Comparison of ENCODE assay signal across 24 cellular contexts in the genomic region with DNA sequence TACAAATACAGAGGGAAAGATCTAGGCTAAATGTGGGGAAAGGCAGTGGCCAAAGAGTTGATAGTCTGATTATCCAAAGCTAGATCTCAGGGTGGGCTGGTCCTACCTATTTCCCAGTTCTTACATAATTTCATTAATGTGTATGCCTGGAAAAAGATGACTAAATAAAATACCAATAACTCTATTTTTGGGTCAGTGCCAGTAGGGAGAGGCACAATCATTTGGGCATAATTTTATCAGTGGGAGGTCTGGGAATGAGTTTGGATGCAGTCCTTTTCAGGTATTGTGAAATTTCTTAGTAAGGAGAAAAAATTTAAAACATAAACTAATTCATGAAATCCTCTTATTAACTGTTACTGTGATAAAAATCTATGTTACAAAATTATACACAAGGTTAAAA. TPM values are rescaled to one million over a fixed set of nuclear protein-coding genes. Genes with fewer than 3 reads are reported as not detected.
DNase-seq lines count a peak whose midpoint lies in the region; ATAC-seq and TF ChIP-seq lines count a peak whose summit lies in the region.
"Had no signal": no experiment of that assay in that cellular context is flagged by ENCODE, and none has a peak within 500 bp of the region (broad histone marks: within the 10 kb centered on the region; RNA-seq: fewer than 3 reads in every experiment).

No MANE protein-coding gene starts in this region.

- H3K27ac ChIP-seq in ACC112 (ENCODE audit: low read depth, low read length): peak overlapping the region; percentile 65
- H3K27ac ChIP-seq: BLaER1 treated with 17β-estradiol and CSF1 and Interleukin-3, amounts not matched to agents 10 nM and 100 nM; PC-9; SJCRH30 had no signal

- no peak for TF ChIP-seq CTCF in fibroblast of villous mesenchyme (IDR thresholded peaks at IDR 0.05; ENCODE audit: insufficient read depth, low read depth, low read length)

- no peaks in the 10 kb centered on the region for H3K27me3 ChIP-seq in ACC112 (ENCODE audit: insufficient read depth, low read length)
- H3K27me3 ChIP-seq: BLaER1 treated with 17β-estradiol and CSF1 and Interleukin-3, amounts not matched to agents 10 nM and 100 nM; SJCRH30 had no signal

- H3K4me1 Mint-ChIP-seq in activated T-helper 17 cell treated with anti-CD3 and anti-CD28 coated beads, Interleukin-2, amount 50 U/mL, for 72 hours: no peaks in the 10 kb centered on the region
- H3K4me1 Mint-ChIP-seq: GM23338, H9 had no signal

- DNase-seq in EL (peak; percentile 28), amniotic epithelial cell (ENCODE audit: low read depth) (peak; percentile 24), fibroblast of villous mesenchyme (ENCODE audit: low read depth) (peak; percentile 41), COLO829 (ENCODE audit: low spot score) (no peak)
- DNase-seq: AML-193; Caco-2; CD4-positive, alpha-beta T cell; DMS79; H9; KG1; MM.1S; NCI-H2029; PC-9; SJCRH30 had no signal

- H3K36me3 Mint-ChIP-seq in activated T-helper 17 cell treated with anti-CD3 and anti-CD28 coated beads, Interleukin-2, amount 50 U/mL, for 72 hours (ENCODE audit: low read depth): no peaks in the 10 kb centered on the region

- no peak overlapping the region for H3K27ac Mint-ChIP-seq in activated T-helper 17 cell treated with anti-CD3 and anti-CD28 coated beads, Interleukin-2, amount 50 U/mL, for 72 hours
- H3K27ac Mint-ChIP-seq: CD4-positive, alpha-beta T cell; GM23338; H9 had no signal

- H3K4me3 ChIP-seq in ACC112 (ENCODE audit: low read depth, low read length): no peak overlapping the region
- no peak overlapping the region for H3K4me3 ChIP-seq in fibroblast of villous mesenchyme (ENCODE audit: low read depth, low read length)
- H3K4me3 ChIP-seq: BLaER1 treated with 17β-estradiol and CSF1 and Interleukin-3, amounts not matched to agents 10 nM and 100 nM; GM23338; PC-9; SJCRH30 had no signal

- peaks cover 4% of the 10 kb centered on the region for H3K9me3 Mint-ChIP-seq in activated T-helper 17 cell treated with anti-CD3 and anti-CD28 coated beads, Interleukin-2, amount 50 U/mL, for 72 hours
- H3K9me3 Mint-ChIP-seq: GM23338, H9 had no signal

- no peak overlapping the region for H3K4me3 Mint-ChIP-seq in activated T-helper 17 cell treated with anti-CD3 and anti-CD28 coated beads, Interleukin-2, amount 50 U/mL, for 72 hours
- H3K4me3 Mint-ChIP-seq: CD4-positive, alpha-beta T cell; GM23338; H9 had no signal

- no peak for ATAC-seq in HG03139 (IDR thresholded peaks at IDR 0.05; ENCODE audit: unreplicated experiment)
- no peak for ATAC-seq in activated T-helper 17 cell treated with anti-CD3 and anti-CD28 coated beads, Interleukin-2, amount 50 U/mL, for 72 hours (replicated peaks)
- ATAC-seq: GM23338, Right ventricle myocardium inferior, SK-N-SH treated with all-trans-retinoic acid at 6 μM for 48 hours had no signal

- H3K4me1 ChIP-seq in ACC112 (ENCODE audit: control insufficient read depth, insufficient read depth, low read length, unreplicated experiment): peaks cover 31% of the 10 kb centered on the region
- H3K4me1 ChIP-seq: Caco-2, SJCRH30 had no signal

- peaks cover 4% of the 10 kb centered on the region for H3K27me3 Mint-ChIP-seq in activated T-helper 17 cell treated with anti-CD3 and anti-CD28 coated beads, Interleukin-2, amount 50 U/mL, for 72 hours

- H2AFZ ChIP-seq in ACC112 (ENCODE audit: low read length, unreplicated experiment): no peak overlapping the region
- H2AFZ ChIP-seq: GM23338, PC-9 had no signal

- peaks cover 11% of the 10 kb centered on the region; the same call in 1 of the 2 replicates for H3K36me3 ChIP-seq in ACC112 (ENCODE audit: insufficient read depth, low read length)
- H3K36me3 ChIP-seq: BLaER1 treated with 17β-estradiol and CSF1 and Interleukin-3, amounts not matched to agents 10 nM and 100 nM; SJCRH30 had no signal

- no peaks in the 10 kb centered on the region for H3K79me2 ChIP-seq in ACC112 (ENCODE audit: control insufficient read depth, insufficient read depth, low read length, unreplicated experiment)

RNA-seq across cellular contexts. Expression of a gene that starts 30.6 kb away (rescaled TPM):
- total RNA-seq in fibroblast of villous mesenchyme: 2.2 and 2.3 TPM in 2 replicates
- not detected for total RNA-seq in activated T-helper 17 cell treated with anti-CD3 and anti-CD28 coated beads, Interleukin-2, amount 50 U/mL, for 72 hours
- total RNA-seq: A172; Caco-2; CD4-positive, alpha-beta T cell; GM23338; H9; NCI-H460; RPMI7951 had no signal
